ENCODE assay signal across 8 cellular contexts in the genomic region with DNA sequence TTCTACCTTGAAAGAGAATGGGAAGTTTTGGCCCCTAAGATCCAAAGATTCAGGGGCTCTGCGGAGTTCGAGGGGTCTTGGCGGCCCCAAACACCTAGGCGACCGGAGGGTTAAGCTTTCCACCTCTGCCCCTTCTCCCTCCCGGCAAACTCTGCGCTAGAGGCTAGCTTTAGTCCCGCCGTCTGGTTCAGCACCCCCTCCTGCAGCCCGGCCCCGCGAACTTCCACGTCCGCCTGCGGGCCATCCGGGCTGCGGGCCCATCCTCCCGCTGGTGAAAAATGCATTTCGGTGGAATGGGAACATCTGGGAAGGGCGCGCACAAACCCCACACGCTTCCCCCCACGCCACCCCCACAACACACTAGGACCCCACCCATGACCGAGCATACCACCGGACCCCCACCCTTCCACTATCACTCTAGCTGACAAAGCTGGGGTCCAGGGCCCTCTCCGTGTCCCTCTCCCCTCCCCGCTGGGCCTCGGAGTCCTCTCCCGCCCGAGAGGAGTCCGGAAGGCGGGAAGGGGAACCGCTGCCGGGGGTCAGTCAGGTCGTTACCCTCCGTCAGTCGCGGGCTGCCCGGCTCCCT. TPM values are rescaled to one million over a fixed set of nuclear protein-coding genes. Genes with fewer than 3 reads are reported as not detected.
A peak's percentile ranks its signal among the peaks of the same experiment; 100 is the strongest.
DNase-seq lines count a peak whose midpoint lies in the region; ATAC-seq and TF ChIP-seq lines count a peak whose summit lies in the region.

No MANE protein-coding gene starts in this region.

- peaks cover 13% of the 10 kb centered on the region for H3K4me1 ChIP-seq in smooth muscle cell (ENCODE audit: low read depth)
- H3K4me1 ChIP-seq in thyroid gland, result peaks cover 17 to 41% of the 10 kb centered on the region in 2 donors

- no peak overlapping the region for H3K9ac ChIP-seq in smooth muscle cell (ENCODE audit: low read depth)

- no peaks in the 10 kb centered on the region for H3K9me3 ChIP-seq in smooth muscle cell (replicated peaks; ENCODE audit: low read depth)
- H3K9me3 ChIP-seq in thyroid gland, result no peaks in the 10 kb centered on the region

- H3K4me2 ChIP-seq in smooth muscle cell, result peak overlapping the region; percentile 88

- H3K79me2 ChIP-seq in smooth muscle cell (ENCODE audit: low read depth), result no peaks in the 10 kb centered on the region

- peak overlapping the region; percentile 86 for H3K27ac Mint-ChIP-seq in glutamatergic neuron (ENCODE audit: unreplicated experiment)

- intact Hi-C loops in thyroid gland (cut with DNase I), result no loop called here

- H3K27me3 ChIP-seq in smooth muscle cell (ENCODE audit: low read depth) (peaks cover 91% of the 10 kb centered on the region), thyroid gland (peaks cover 78% of the 10 kb centered on the region)

- H3K27me3 Mint-ChIP-seq in glutamatergic neuron (ENCODE audit: unreplicated experiment), result peaks cover 58% of the 10 kb centered on the region

- TF ChIP-seq POLR2A in thyroid gland (IDR thresholded peaks at IDR 0.05), result no peak

- DNase-seq in stimulated activated CD4-positive, alpha-beta T cell treated with anti-CD3 and anti-CD28 coated beads, Interleukin-15, amount 100 ng/mL, for 24 hours, result peak; percentile 17
- no peak for DNase-seq in stimulated activated CD4-positive, alpha-beta T cell treated with anti-CD3 and anti-CD28 coated beads, Interleukin-1b, Interleukin-23, amount 100 ng/mL, for 48 hours
- DNase-seq in T1000 (lab: John Stamatoyannopoulos, UW) (peak; percentile 31), glutamatergic neuron (peak; percentile 31), smooth muscle cell (lab: John Stamatoyannopoulos, UW; ENCODE audit: unreplicated experiment) (no peak), germinal center (ENCODE audit: low spot score) (no peak), thyroid gland (no peak)

- H3K4me3 ChIP-seq in smooth muscle cell, result peak overlapping the region; percentile 57
- H3K4me3 ChIP-seq in thyroid gland (replicated peaks in 1 of 3), result peak overlapping the region in 1 of 3 donors; percentile 29

- H3F3A ChIP-seq in smooth muscle cell (ENCODE audit: low read depth), result no peaks in the 10 kb centered on the region

- H4K20me1 ChIP-seq in smooth muscle cell (ENCODE audit: low read depth), result no peaks in the 10 kb centered on the region

- H3K27ac ChIP-seq in smooth muscle cell (ENCODE audit: low read depth) (no peak overlapping the region), thyroid gland (no peak overlapping the region)

- H3K36me3 Mint-ChIP-seq in glutamatergic neuron (ENCODE audit: unreplicated experiment), result peaks cover 5% of the 10 kb centered on the region

- no peaks in the 10 kb centered on the region for H3K36me3 ChIP-seq in smooth muscle cell (ENCODE audit: low read depth)
- H3K36me3 ChIP-seq in thyroid gland, result no peaks in the 10 kb centered on the region

- peak overlapping the region; percentile 100 for H3K4me3 Mint-ChIP-seq in glutamatergic neuron (ENCODE audit: unreplicated experiment)

- no peak for ATAC-seq in HG03565 (IDR thresholded peaks at IDR 0.05; ENCODE audit: unreplicated experiment)

- 2% methylated on average over 18 of the region's 39 CpGs for WGBS in smooth muscle cell (ENCODE audit: low lambda C conversion rate)
- 6 to 8% methylated on average over 23 to 37 of the region's 39 CpGs for WGBS in thyroid gland, 2 donors

- no peak overlapping the region for H2AFZ ChIP-seq in smooth muscle cell (ENCODE audit: low read depth)

- peaks cover 64% of the 10 kb centered on the region for H3K9me3 Mint-ChIP-seq in glutamatergic neuron (ENCODE audit: unreplicated experiment)

- peaks cover 14% of the 10 kb centered on the region for H3K4me1 Mint-ChIP-seq in glutamatergic neuron (ENCODE audit: low read depth, unreplicated experiment)

- TF ChIP-seq CTCF in glutamatergic neuron (IDR thresholded peaks at IDR 0.05; ENCODE audit: partially characterized antibody, unreplicated experiment) (no peak), smooth muscle cell (IDR thresholded peaks at IDR 0.05; ENCODE audit: borderline replicate concordance, insufficient read depth, poor library complexity, severe bottlenecking) (no peak), thyroid gland (IDR thresholded peaks at IDR 0.05) (no peak)

RNA-seq across cellular contexts. Expression of a gene that starts 1.0 kb away (rescaled TPM):
- total RNA-seq in glutamatergic neuron (ENCODE audit: unreplicated experiment) (264 TPM), smooth muscle cell (1.2 and 1.4 TPM in 2 replicates), thyroid gland (1 to 10 TPM in 1 of 4 donors, under 1 TPM in 3; 0.22 to 1.6 (median 0.58) TPM)
- 1.6 and 3.1 TPM in 2 replicates for polyA plus RNA-seq in smooth muscle cell

RNA-seq across cellular contexts. Expression of a gene that starts 4.7 kb away (rescaled TPM):
- total RNA-seq in glutamatergic neuron (ENCODE audit: unreplicated experiment) (93.9 TPM), smooth muscle cell (43.9 and 45.1 TPM in 2 replicates), thyroid gland (10 to 100 TPM; 51.7 to 65.4 (median 59.9) TPM)
- 18.5 and 23.8 TPM in 2 replicates for polyA plus RNA-seq in smooth muscle cell

Comparison
In these comparisons a context has a peak if more than half of its experiments do, and no peak if none do; other contexts are left out.
1. DNase-seq: peak in stimulated activated CD4-positive, alpha-beta T cell treated with anti-CD3 and anti-CD28 coated beads, Interleukin-15, amount 100 ng/mL, for 24 hours (single experiment), T1000 (single experiment) and glutamatergic neuron (single experiment); none in stimulated activated CD4-positive, alpha-beta T cell treated with anti-CD3 and anti-CD28 coated beads, Interleukin-1b, Interleukin-23, amount 100 ng/mL, for 48 hours (single experiment), smooth muscle cell (single experiment), germinal center (single experiment) and thyroid gland (0 of 2).
2. RNA of a gene that starts 1.0 kb away (total RNA-seq): 264 TPM in glutamatergic neuron (single experiment); 1.2 to 1.4 TPM in smooth muscle cell and 0.22 to 1.6 TPM in thyroid gland; every median in the first group is over 100 times any median in the second.